Comparison of ENCODE assay signal across 1 cellular context in the genomic region with DNA sequence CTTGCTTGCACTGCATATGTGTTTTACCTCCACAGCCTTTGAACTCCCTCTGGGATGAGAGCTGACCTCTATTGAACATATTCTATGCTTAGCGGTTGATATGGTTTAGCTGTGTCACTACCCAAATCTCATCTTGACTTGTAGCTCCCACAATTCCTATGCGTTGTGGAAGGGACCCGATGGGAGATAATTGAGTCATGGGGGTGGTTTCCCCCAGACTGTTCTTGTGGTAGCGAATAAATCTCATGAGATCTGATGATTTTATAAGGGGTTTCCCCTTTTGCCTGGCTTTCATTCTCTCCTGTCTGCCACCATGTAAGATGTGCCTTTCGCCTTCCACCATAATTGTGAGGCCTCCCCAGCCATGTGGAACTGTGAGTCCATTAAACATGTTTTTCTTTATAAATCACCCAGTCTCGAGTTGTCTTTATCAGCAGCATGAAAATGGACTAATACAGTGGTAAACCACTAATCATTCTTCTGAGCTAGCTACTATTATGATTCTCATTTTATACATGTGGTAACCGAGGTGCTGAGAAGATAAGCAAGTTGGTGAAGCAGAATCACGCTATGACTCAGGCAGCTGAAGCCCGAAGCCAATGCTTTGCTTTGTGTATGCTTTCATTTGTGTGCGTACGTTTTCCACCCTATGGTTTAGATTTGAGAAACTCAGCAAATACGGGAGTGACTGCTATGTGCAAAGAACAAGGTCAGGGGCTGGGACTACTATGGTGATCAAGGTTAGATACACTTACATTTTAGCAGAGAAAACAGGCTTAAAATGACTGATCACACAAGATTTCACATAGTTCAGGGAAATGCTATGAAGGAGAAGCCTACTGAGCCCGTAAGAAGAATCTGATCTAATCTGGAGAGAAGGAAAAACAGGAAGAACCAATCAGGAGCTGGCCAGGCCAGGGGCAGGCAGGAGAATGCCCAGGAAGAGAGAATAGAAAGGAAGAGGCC.
TF ChIP-seq lines count a peak whose summit lies in the region.

No MANE protein-coding gene starts in this region.

TF ChIP-seq in GM12878, 131 proteins besides CTCF, POLR2A, EP300 and RAD21 (continued from another document and continues in another):
- TF ChIP-seq, protein P1, sequence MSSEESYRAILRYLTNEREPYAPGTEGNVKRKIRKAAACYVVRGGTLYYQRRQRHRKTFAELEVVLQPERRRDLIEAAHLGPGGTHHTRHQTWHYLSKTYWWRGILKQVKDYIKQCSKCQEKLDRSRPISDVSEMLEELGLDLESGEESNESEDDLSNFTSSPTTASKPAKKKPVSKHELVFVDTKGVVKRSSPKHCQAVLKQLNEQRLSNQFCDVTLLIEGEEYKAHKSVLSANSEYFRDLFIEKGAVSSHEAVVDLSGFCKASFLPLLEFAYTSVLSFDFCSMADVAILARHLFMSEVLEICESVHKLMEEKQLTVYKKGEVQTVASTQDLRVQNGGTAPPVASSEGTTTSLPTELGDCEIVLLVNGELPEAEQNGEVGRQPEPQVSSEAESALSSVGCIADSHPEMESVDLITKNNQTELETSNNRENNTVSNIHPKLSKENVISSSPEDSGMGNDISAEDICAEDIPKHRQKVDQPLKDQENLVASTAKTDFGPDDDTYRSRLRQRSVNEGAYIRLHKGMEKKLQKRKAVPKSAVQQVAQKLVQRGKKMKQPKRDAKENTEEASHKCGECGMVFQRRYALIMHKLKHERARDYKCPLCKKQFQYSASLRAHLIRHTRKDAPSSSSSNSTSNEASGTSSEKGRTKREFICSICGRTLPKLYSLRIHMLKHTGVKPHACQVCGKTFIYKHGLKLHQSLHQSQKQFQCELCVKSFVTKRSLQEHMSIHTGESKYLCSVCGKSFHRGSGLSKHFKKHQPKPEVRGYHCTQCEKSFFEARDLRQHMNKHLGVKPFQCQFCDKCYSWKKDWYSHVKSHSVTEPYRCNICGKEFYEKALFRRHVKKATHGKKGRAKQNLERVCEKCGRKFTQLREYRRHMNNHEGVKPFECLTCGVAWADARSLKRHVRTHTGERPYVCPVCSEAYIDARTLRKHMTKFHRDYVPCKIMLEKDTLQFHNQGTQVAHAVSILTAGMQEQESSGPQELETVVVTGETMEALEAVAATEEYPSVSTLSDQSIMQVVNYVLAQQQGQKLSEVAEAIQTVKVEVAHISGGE (CRISPR knock-in tag; IDR thresholded peaks at IDR 0.05): no peak
- TF ChIP-seq, protein P2, sequence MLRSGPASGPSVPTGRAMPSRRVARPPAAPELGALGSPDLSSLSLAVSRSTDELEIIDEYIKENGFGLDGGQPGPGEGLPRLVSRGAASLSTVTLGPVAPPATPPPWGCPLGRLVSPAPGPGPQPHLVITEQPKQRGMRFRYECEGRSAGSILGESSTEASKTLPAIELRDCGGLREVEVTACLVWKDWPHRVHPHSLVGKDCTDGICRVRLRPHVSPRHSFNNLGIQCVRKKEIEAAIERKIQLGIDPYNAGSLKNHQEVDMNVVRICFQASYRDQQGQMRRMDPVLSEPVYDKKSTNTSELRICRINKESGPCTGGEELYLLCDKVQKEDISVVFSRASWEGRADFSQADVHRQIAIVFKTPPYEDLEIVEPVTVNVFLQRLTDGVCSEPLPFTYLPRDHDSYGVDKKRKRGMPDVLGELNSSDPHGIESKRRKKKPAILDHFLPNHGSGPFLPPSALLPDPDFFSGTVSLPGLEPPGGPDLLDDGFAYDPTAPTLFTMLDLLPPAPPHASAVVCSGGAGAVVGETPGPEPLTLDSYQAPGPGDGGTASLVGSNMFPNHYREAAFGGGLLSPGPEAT (IDR thresholded peaks at IDR 0.05; ENCODE audit: low read depth): peak; percentile 91
- TF ChIP-seq RFX5 (IDR thresholded peaks at IDR 0.05; ENCODE audit: low read depth, low read length) (peak; percentile 29; the same call in 1 of the 2 replicates), ZSCAN29 (IDR thresholded peaks at IDR 0.05) (no peak), KLF5 (IDR thresholded peaks at IDR 0.05; ENCODE audit: partially characterized antibody) (peak; percentile 94), BHLHE40 (IDR thresholded peaks at IDR 0.05; ENCODE audit: borderline replicate concordance in 1 of 2, low read depth in 2 of 2, low read length in 1 of 2) (peak in 1 of 2 experiments; percentile 83; a peak in 2 of 4 replicates), SRF (IDR thresholded peaks at IDR 0.05; ENCODE audit: low read depth in 2 of 2, low read length in 2 of 2) (no peak), EZH2 (IDR thresholded peaks at IDR 0.05; ENCODE audit: borderline replicate concordance, control insufficient read depth, low read depth, low read length) (no peak), HCFC1 (IDR thresholded peaks at IDR 0.05; ENCODE audit: low read length) (no peak), SUZ12 (IDR thresholded peaks at IDR 0.05; ENCODE audit: unreplicated experiment) (no peak), TBL1XR1 (IDR thresholded peaks at IDR 0.05; ENCODE audit: low read depth, low read length) (no peak), IKZF2 (IDR thresholded peaks at IDR 0.05) (peak; percentile 85 to 93), NFYA (IDR thresholded peaks at IDR 0.05; ENCODE audit: borderline replicate concordance, low read depth, low read length) (no peak), DPF2 (IDR thresholded peaks at IDR 0.05) (peak; percentile 95), SIN3A (IDR thresholded peaks at IDR 0.05; ENCODE audit: low read depth, low read length) (no peak), MYB (IDR thresholded peaks at IDR 0.05; ENCODE audit: borderline replicate concordance, low read depth, low read length) (no peak), NFIC (IDR thresholded peaks at IDR 0.05; ENCODE audit: low read depth, low read length) (peak; percentile 91), YY1 (IDR thresholded peaks at IDR 0.05; ENCODE audit: low read depth, low read length) (peak; percentile 8; the same call in 1 of the 2 replicates), SIX5 (IDR thresholded peaks at IDR 0.05; ENCODE audit: low read depth, low read length, severe bottlenecking) (no peak), RCOR1 (conservative IDR thresholded peaks at IDR 0.05; ENCODE audit: low read depth, low read length) (peak; percentile 65; the same call in 1 of the 2 replicates), TCF7 (IDR thresholded peaks at IDR 0.05; ENCODE audit: borderline replicate concordance) (peak; percentile 86; the same call in 1 of the 2 replicates), NR2C2 (IDR thresholded peaks at IDR 0.05; ENCODE audit: borderline replicate concordance, control insufficient read depth, insufficient read length, low read depth) (no peak), SMARCA5 (IDR thresholded peaks at IDR 0.05) (0 out of 2 replicates have a peak, but pooled peaks have one; percentile 65), TCF3 (IDR thresholded peaks at IDR 0.05; ENCODE audit: borderline replicate concordance, insufficient read depth, low read depth, low read length) (no peak), POU2F2 (IDR thresholded peaks at IDR 0.05; ENCODE audit: borderline replicate concordance, low read depth, low read length) (peak; percentile 61; the same call in 1 of the 3 replicates)
- TF ChIP-seq, protein P3, sequence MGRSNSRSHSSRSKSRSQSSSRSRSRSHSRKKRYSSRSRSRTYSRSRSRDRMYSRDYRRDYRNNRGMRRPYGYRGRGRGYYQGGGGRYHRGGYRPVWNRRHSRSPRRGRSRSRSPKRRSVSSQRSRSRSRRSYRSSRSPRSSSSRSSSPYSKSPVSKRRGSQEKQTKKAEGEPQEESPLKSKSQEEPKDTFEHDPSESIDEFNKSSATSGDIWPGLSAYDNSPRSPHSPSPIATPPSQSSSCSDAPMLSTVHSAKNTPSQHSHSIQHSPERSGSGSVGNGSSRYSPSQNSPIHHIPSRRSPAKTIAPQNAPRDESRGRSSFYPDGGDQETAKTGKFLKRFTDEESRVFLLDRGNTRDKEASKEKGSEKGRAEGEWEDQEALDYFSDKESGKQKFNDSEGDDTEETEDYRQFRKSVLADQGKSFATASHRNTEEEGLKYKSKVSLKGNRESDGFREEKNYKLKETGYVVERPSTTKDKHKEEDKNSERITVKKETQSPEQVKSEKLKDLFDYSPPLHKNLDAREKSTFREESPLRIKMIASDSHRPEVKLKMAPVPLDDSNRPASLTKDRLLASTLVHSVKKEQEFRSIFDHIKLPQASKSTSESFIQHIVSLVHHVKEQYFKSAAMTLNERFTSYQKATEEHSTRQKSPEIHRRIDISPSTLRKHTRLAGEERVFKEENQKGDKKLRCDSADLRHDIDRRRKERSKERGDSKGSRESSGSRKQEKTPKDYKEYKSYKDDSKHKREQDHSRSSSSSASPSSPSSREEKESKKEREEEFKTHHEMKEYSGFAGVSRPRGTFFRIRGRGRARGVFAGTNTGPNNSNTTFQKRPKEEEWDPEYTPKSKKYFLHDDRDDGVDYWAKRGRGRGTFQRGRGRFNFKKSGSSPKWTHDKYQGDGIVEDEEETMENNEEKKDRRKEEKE (IDR thresholded peaks at IDR 0.05): no peak
- TF ChIP-seq, protein P4, sequence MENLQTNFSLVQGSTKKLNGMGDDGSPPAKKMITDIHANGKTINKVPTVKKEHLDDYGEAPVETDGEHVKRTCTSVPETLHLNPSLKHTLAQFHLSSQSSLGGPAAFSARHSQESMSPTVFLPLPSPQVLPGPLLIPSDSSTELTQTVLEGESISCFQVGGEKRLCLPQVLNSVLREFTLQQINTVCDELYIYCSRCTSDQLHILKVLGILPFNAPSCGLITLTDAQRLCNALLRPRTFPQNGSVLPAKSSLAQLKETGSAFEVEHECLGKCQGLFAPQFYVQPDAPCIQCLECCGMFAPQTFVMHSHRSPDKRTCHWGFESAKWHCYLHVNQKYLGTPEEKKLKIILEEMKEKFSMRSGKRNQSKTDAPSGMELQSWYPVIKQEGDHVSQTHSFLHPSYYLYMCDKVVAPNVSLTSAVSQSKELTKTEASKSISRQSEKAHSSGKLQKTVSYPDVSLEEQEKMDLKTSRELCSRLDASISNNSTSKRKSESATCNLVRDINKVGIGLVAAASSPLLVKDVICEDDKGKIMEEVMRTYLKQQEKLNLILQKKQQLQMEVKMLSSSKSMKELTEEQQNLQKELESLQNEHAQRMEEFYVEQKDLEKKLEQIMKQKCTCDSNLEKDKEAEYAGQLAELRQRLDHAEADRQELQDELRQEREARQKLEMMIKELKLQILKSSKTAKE (IDR thresholded peaks at IDR 0.05; ENCODE audit: low read depth, poor library complexity, severe bottlenecking): peak; percentile 99
- TF ChIP-seq, protein P5, sequence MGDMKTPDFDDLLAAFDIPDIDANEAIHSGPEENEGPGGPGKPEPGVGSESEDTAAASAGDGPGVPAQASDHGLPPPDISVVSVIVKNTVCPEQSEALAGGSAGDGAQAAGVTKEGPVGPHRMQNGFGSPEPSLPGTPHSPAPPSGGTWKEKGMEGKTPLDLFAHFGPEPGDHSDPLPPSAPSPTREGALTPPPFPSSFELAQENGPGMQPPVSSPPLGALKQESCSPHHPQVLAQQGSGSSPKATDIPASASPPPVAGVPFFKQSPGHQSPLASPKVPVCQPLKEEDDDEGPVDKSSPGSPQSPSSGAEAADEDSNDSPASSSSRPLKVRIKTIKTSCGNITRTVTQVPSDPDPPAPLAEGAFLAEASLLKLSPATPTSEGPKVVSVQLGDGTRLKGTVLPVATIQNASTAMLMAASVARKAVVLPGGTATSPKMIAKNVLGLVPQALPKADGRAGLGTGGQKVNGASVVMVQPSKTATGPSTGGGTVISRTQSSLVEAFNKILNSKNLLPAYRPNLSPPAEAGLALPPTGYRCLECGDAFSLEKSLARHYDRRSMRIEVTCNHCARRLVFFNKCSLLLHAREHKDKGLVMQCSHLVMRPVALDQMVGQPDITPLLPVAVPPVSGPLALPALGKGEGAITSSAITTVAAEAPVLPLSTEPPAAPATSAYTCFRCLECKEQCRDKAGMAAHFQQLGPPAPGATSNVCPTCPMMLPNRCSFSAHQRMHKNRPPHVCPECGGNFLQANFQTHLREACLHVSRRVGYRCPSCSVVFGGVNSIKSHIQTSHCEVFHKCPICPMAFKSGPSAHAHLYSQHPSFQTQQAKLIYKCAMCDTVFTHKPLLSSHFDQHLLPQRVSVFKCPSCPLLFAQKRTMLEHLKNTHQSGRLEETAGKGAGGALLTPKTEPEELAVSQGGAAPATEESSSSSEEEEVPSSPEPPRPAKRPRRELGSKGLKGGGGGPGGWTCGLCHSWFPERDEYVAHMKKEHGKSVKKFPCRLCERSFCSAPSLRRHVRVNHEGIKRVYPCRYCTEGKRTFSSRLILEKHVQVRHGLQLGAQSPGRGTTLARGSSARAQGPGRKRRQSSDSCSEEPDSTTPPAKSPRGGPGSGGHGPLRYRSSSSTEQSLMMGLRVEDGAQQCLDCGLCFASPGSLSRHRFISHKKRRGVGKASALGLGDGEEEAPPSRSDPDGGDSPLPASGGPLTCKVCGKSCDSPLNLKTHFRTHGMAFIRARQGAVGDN (IDR thresholded peaks at IDR 0.05): 0 out of 2 replicates have a peak, but pooled peaks have one; percentile 9
- TF ChIP-seq, protein P6, sequence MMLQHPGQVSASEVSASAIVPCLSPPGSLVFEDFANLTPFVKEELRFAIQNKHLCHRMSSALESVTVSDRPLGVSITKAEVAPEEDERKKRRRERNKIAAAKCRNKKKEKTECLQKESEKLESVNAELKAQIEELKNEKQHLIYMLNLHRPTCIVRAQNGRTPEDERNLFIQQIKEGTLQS (IDR thresholded peaks at IDR 0.05; ENCODE audit: borderline replicate concordance, extremely low read depth, low read depth, low read length): no peak
- TF ChIP-seq, protein P7, sequence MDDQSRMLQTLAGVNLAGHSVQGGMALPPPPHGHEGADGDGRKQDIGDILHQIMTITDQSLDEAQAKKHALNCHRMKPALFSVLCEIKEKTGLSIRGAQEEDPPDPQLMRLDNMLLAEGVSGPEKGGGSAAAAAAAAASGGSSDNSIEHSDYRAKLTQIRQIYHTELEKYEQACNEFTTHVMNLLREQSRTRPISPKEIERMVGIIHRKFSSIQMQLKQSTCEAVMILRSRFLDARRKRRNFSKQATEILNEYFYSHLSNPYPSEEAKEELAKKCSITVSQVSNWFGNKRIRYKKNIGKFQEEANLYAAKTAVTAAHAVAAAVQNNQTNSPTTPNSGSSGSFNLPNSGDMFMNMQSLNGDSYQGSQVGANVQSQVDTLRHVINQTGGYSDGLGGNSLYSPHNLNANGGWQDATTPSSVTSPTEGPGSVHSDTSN (IDR thresholded peaks at IDR 0.05; ENCODE audit: insufficient replicate concordance, low read depth, low read length): no peak
- TF ChIP-seq, protein P8, sequence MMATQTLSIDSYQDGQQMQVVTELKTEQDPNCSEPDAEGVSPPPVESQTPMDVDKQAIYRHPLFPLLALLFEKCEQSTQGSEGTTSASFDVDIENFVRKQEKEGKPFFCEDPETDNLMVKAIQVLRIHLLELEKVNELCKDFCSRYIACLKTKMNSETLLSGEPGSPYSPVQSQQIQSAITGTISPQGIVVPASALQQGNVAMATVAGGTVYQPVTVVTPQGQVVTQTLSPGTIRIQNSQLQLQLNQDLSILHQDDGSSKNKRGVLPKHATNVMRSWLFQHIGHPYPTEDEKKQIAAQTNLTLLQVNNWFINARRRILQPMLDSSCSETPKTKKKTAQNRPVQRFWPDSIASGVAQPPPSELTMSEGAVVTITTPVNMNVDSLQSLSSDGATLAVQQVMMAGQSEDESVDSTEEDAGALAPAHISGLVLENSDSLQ (IDR thresholded peaks at IDR 0.05): peak; percentile 51; the same call in 1 of the 2 replicates
- TF ChIP-seq, protein P9, sequence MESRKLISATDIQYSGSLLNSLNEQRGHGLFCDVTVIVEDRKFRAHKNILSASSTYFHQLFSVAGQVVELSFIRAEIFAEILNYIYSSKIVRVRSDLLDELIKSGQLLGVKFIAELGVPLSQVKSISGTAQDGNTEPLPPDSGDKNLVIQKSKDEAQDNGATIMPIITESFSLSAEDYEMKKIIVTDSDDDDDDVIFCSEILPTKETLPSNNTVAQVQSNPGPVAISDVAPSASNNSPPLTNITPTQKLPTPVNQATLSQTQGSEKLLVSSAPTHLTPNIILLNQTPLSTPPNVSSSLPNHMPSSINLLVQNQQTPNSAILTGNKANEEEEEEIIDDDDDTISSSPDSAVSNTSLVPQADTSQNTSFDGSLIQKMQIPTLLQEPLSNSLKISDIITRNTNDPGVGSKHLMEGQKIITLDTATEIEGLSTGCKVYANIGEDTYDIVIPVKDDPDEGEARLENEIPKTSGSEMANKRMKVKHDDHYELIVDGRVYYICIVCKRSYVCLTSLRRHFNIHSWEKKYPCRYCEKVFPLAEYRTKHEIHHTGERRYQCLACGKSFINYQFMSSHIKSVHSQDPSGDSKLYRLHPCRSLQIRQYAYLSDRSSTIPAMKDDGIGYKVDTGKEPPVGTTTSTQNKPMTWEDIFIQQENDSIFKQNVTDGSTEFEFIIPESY (IDR thresholded peaks at IDR 0.05): peak; percentile 8; the same call in 1 of the 2 replicates
